ENCODE assay signal across 15 cellular contexts in genomic region chr1:224127925-224128819, GRCh38. TPM values are rescaled to one million over a fixed set of nuclear protein-coding genes. Genes with fewer than 3 reads are reported as not detected.
DNase-seq lines count a peak whose midpoint lies in the region; TF ChIP-seq lines count a peak whose summit lies in the region.
"Had no signal": no experiment of that assay in that cellular context is flagged by ENCODE, and none has a peak within 500 bp of the region (broad histone marks: within the 10 kb centered on the region; RNA-seq: fewer than 3 reads in every experiment).

No MANE protein-coding gene starts in this region.

- H3K4me1 ChIP-seq in effector memory CD4-positive, alpha-beta T cell (ENCODE audit: control insufficient read depth, insufficient read depth, low read length, poor library complexity, severe bottlenecking), result no peaks in the 10 kb centered on the region
- H3K4me1 ChIP-seq in sigmoid colon, result peaks cover 0 to 8% (median 2%) of the 10 kb centered on the region in 4 donors
- H3K4me1 ChIP-seq: heart left ventricle, Peyer's patch, right atrium auricular region had no signal

- intact Hi-C loops in sigmoid colon (cut with DNase I), result no loop called here

- TF ChIP-seq CTCF in BJ (IDR thresholded peaks at IDR 0.05; ENCODE audit: insufficient read depth, low read depth, low read length), result no peak
- no peak for TF ChIP-seq CTCF in astrocyte of the spinal cord (IDR thresholded peaks at IDR 0.05; ENCODE audit: low read depth, low read length)
- no peak for TF ChIP-seq CTCF in sigmoid colon (IDR thresholded peaks at IDR 0.05)

- 81 to 91% methylated on average over 5 of the region's 5 CpGs for WGBS in sigmoid colon, 2 donors

- in situ Hi-C loops in astrocyte of the spinal cord (cut with HindIII; ENCODE audit: low sequenced_read_pairs), result no loop called here

- TF ChIP-seq EP300 in sigmoid colon (IDR thresholded peaks at IDR 0.05), result no peak

- peaks cover 1% of the 10 kb centered on the region; the same call in 1 of the 2 replicates for H3K36me3 ChIP-seq in BJ (ENCODE audit: control insufficient read depth, insufficient read depth, low read length)
- peaks cover 26% of the 10 kb centered on the region for H3K36me3 ChIP-seq in effector memory CD4-positive, alpha-beta T cell (ENCODE audit: control insufficient read depth, insufficient read depth, low read length)
- H3K36me3 ChIP-seq in sigmoid colon, result peaks cover 5 to 32% (median 17%) of the 10 kb centered on the region in 4 donors

- H3K4me3 ChIP-seq in BJ (ENCODE audit: low read depth, low read length), result no peak overlapping the region
- H3K4me3 ChIP-seq in astrocyte of the spinal cord (ENCODE audit: low read depth, low read length), result no peak overlapping the region
- no peak overlapping the region for H3K4me3 ChIP-seq in effector memory CD4-positive, alpha-beta T cell (ENCODE audit: insufficient read depth, low read depth, low read length, poor library complexity, severe bottlenecking)
- H3K4me3 ChIP-seq in sigmoid colon, result no peak overlapping the region
- H3K4me3 ChIP-seq: heart left ventricle, Peyer's patch, right atrium auricular region had no signal

- CTCF ChIA-PET in BJ (lab: Yijun Ruan, JAX), result interaction anchor here (1.3 kb wide), 1 partner anchor 10 kb away, joined by 3 read pairs; no protein-coding TSS in a partner anchor

- no peak for TF ChIP-seq POLR2A in sigmoid colon (IDR thresholded peaks at IDR 0.05)

- no peaks in the 10 kb centered on the region for H3K9me3 ChIP-seq in effector memory CD4-positive, alpha-beta T cell (ENCODE audit: control insufficient read depth, low read length)
- no peaks in the 10 kb centered on the region for H3K9me3 ChIP-seq in sigmoid colon
- H3K9me3 ChIP-seq: Peyer's patch, right atrium auricular region had no signal

- H3K27me3 ChIP-seq in BJ (ENCODE audit: control insufficient read depth, insufficient read depth, low read length), result no peaks in the 10 kb centered on the region
- H3K27me3 ChIP-seq in effector memory CD4-positive, alpha-beta T cell (replicated peaks; ENCODE audit: control insufficient read depth, insufficient read depth, low read length, poor library complexity, severe bottlenecking), result no peaks in the 10 kb centered on the region
- no peaks in the 10 kb centered on the region for H3K27me3 ChIP-seq in sigmoid colon
- H3K27me3 ChIP-seq: heart left ventricle, Peyer's patch, right atrium auricular region had no signal

- peak; percentile 26 for DNase-seq in BJ (ENCODE audit: low read depth)
- DNase-seq in LHCN-M2 (ENCODE audit: low read depth), result peak; percentile 17
- DNase-seq in astrocyte of the spinal cord (ENCODE audit: low read depth, low spot score), result peak; percentile 72
- peak; percentile 12 for DNase-seq in hepatic stellate cell (ENCODE audit: low spot score)
- DNase-seq in effector memory CD4-positive, alpha-beta T cell, result no peak
- DNase-seq in sigmoid colon, result no peak
- no peak for DNase-seq in medulla oblongata (ENCODE audit: extremely low spot score)
- DNase-seq in NCI-H187 treated with DMSO at 0.1 percent for 48 hours (lab: John Stamatoyannopoulos, UW), result no peak
- DNase-seq: activated naive CD8-positive, alpha-beta T cell treated with anti-CD3 and anti-CD28 coated beads, Interleukin-2, amount 50 U/mL, for 24 hours; cerebellar nuclear complex; heart left ventricle; NCI-H2107; NCI-H748 treated with DMSO at 0.1 percent for 48 hours; Peyer's patch had no signal

- POLR2A ChIA-PET in BJ (lab: Charles Lee), result interaction anchor here (0.7 kb wide), 1 partner anchor 505 kb away, joined by 13 read pairs; no protein-coding TSS in a partner anchor

- H3K27ac ChIP-seq in effector memory CD4-positive, alpha-beta T cell (ENCODE audit: insufficient read depth, low read length, poor library complexity, severe bottlenecking), result no peak overlapping the region
- H3K27ac ChIP-seq in sigmoid colon, result no peak overlapping the region
- H3K27ac ChIP-seq: heart left ventricle, Peyer's patch, right atrium auricular region had no signal

RNA-seq across cellular contexts. Expression of gene FBXO28, which starts 14.3 kb away (rescaled TPM):
- polyA plus RNA-seq in BJ (2011; rRNA removed) (10.8 and 20.1 TPM in 2 replicates), sigmoid colon (10 to 100 TPM; 10.2 to 13.4 (median 12.2) TPM)
- polyA minus RNA-seq in BJ (2011; rRNA and poly(A)+ RNA removed), result 11.2 and 13.1 TPM in 2 replicates
- total RNA-seq in LHCN-M2 (2014; rRNA removed) (38.0 and 48.0 TPM in 2 replicates), sigmoid colon (10 to 100 TPM; 21.9 to 32.7 (median 26.2) TPM)
- polyA plus RNA-seq in LHCN-M2 (2012), result 7.9 TPM

RNA-seq across cellular contexts. Expression of gene DEGS1, which starts 54.9 kb away (rescaled TPM):
- polyA plus RNA-seq in BJ (2011; rRNA removed) (77.2 and 152 TPM in 2 replicates), sigmoid colon (10 to 100 TPM in 2 of 3 donors, 1 to 10 TPM in 1; 4.8 to 24.2 (median 12.3) TPM)
- polyA minus RNA-seq in BJ (2011; rRNA and poly(A)+ RNA removed), result 36.5 and 41.0 TPM in 2 replicates
- total RNA-seq in LHCN-M2 (2014; rRNA removed) (149 and 155 TPM in 2 replicates), sigmoid colon (100 to 1,000 TPM in 2 of 4 donors, 10 to 100 TPM in 2; 84.6 to 111 (median 105) TPM)
- polyA plus RNA-seq in LHCN-M2 (2012), result 64.5 TPM

Comparison
In these comparisons a context has a peak if more than half of its experiments do, and no peak if none do; other contexts are left out.
1. DNase-seq: peak in BJ (single experiment), LHCN-M2 (single experiment), astrocyte of the spinal cord (single experiment) and hepatic stellate cell (single experiment); none in effector memory CD4-positive, alpha-beta T cell (0 of 3), sigmoid colon (single experiment), medulla oblongata (single experiment) and NCI-H187 treated with DMSO at 0.1 percent for 48 hours (single experiment).